8 cellular contexts compared by ENCODE assay signal in the genomic region with DNA sequence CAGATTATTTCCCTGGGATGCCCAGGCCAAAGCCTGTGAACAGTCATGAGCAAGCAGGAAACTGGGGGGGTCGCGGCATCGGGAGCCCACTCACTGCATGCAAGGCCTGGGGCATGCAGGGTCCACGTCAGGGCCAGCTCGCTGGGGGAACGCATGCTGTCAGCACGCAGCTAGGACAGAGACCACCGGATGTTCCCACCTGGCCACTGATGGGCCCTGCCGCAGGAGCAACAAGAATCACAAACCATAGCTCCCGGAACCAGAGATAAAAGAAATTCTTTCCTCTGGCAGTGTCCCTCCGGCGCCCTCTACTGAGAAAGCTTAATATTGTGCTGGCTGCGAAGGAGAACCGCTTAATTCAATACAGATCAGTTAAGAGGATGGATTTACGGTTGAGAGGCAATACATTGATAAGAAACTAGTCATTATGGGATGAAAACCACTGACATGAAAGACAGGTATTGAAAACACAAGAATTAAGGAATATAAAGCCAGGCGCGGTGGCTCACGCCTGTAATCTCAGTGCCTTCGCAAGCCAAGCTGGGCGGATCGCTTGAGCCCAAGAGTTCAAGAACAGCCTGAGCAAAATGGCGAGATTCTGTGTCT. TPM values are rescaled to one million over a fixed set of nuclear protein-coding genes. Genes with fewer than 3 reads are reported as not detected.
DNase-seq lines count a peak whose midpoint lies in the region; ATAC-seq and TF ChIP-seq lines count a peak whose summit lies in the region.

No MANE protein-coding gene starts in this region.

- H3K4me3 ChIP-seq in A673 (ENCODE audit: low read depth, low read length, poor library complexity, severe bottlenecking) (no peak overlapping the region), dorsolateral prefrontal cortex (peak overlapping the region in 56 of 59 donors; percentile 25 to 66 (median 46))

- H3K36me3 ChIP-seq in A673 (ENCODE audit: insufficient read depth, low read length, poor library complexity, severe bottlenecking) = no peaks in the 10 kb centered on the region

- POLR2A ChIA-PET in A673 (lab: Charles Lee; ENCODE audit: low non-redundant PET) = interaction anchor here (0.6 kb wide), 2 partner anchors 452 to 873 kb away, joined by 3 read pairs; no protein-coding TSS in a partner anchor

- peaks cover 8% of the 10 kb centered on the region for H3K4me1 ChIP-seq in A673 (ENCODE audit: insufficient read depth, low read length, poor library complexity, severe bottlenecking)

- peak; percentile 82 for DNase-seq in A673 (ENCODE audit: low spot score)
- DNase-seq in GOT3 (lab: John Stamatoyannopoulos, UW) = peak; percentile 24
- DNase-seq in NCI-H748 treated with DMSO at 0.1 percent for 48 hours (lab: John Stamatoyannopoulos, UW) = peak; percentile 77
- peak; percentile 71 to 80 for DNase-seq in activated CD4-positive, alpha-beta T cell treated with anti-CD3 and anti-CD28 coated beads, Interleukin-2, amount 50 U/mL, for 48 hours
- peak; percentile 43 to 84 (median 71) for DNase-seq in dorsolateral prefrontal cortex
- DNase-seq in lung microvascular endothelial cell (ENCODE audit: low read depth in 2 of 2) = peak; percentile 62 to 75
- DNase-seq in stimulated activated CD8-positive, alpha-beta memory T cell treated with anti-CD3 and anti-CD28 coated beads, Interleukin-12 subunit alpha, Interleukin-12 subunit beta, amount 100 ng/mL, for 4 hours (ENCODE audit: low read depth) = peak; percentile 29

- CTCF ChIA-PET in A673 (lab: Charles Lee) = interaction anchor here (0.6 to 1.9 kb wide), 15 partner anchors 9 to 538 kb away, joined by 3 to 23 read pairs (median 4); partner anchors contain the start of gene DHX16

- TF ChIP-seq CTCF in A673 (conservative IDR thresholded peaks at IDR 0.05; ENCODE audit: low read depth, low read length) = peak; percentile 91
- peak; percentile 59 to 90 (median 83) for TF ChIP-seq CTCF in dorsolateral prefrontal cortex (IDR thresholded peaks at IDR 0.05 in 54 of 56, conservative IDR thresholded peaks at IDR 0.05 in 2 of 56; ENCODE audit: low read depth in 1 of 56, partially characterized antibody in 56 of 56)

- no peaks in the 10 kb centered on the region for H3K27me3 ChIP-seq in A673 (replicated peaks; ENCODE audit: insufficient read depth, low read depth, low read length, poor library complexity)
- no peaks in the 10 kb centered on the region for H3K27me3 ChIP-seq in dorsolateral prefrontal cortex

- no TSS peak for BruUV-seq in A673 (replicated peaks; lab: Mats Ljungman, UMichigan)

- H3K27ac ChIP-seq in A673 (ENCODE audit: low read depth, low read length, poor library complexity, severe bottlenecking) = no peak overlapping the region
- H3K27ac ChIP-seq in dorsolateral prefrontal cortex = peak overlapping the region in 36 of 59 donors; percentile 14 to 84 (median 64)

- no peak for ATAC-seq in GM19023 (IDR thresholded peaks at IDR 0.05; ENCODE audit: unreplicated experiment)

- intact Hi-C loops in A673 (cut with micrococcal nuclease; ENCODE audit: unreplicated experiment) = no loop called here
- intact Hi-C loops in dorsolateral prefrontal cortex (cut with DNase I) = no loop called here

- H3K9me3 ChIP-seq in A673 (ENCODE audit: low read depth, low read length, poor library complexity, severe bottlenecking) = no peaks in the 10 kb centered on the region

RNA-seq across cellular contexts. Expression of gene C6orf15, which starts 32.6 kb away (rescaled TPM):
- total RNA-seq in A673 (2021) (not detected in 2 replicates), dorsolateral prefrontal cortex (not detected), lung microvascular endothelial cell (not detected in 2 replicates)

RNA-seq across cellular contexts. Expression of gene PSORS1C1, which starts 34.8 kb away (rescaled TPM):
- total RNA-seq in A673 (2021) (0.74 TPM in 1 of 2 replicates, not detected in the other), dorsolateral prefrontal cortex (10 to 100 TPM in 1 of 120 experiments, 1 to 10 TPM in 86, under 1 TPM in 30, not detected in 3; 0.11 to 11.6 (median 1.9) TPM), lung microvascular endothelial cell (2.6 and 6.7 TPM in 2 replicates)

RNA-seq across cellular contexts. Expression of gene CDSN, which starts 40.5 kb away (rescaled TPM):
- total RNA-seq in A673 (2021) = not detected in 2 replicates
- not detected for total RNA-seq in dorsolateral prefrontal cortex
- total RNA-seq in lung microvascular endothelial cell = under 0.01 TPM in 1 of 2 replicates, not detected in the other

RNA-seq across cellular contexts. Expression of gene PSORS1C2, which starts 59.1 kb away (rescaled TPM):
- not detected in 2 replicates for total RNA-seq in A673 (2021)
- total RNA-seq in dorsolateral prefrontal cortex = not detected
- not detected in 2 replicates for total RNA-seq in lung microvascular endothelial cell

Comparison
In these comparisons a context has a peak if more than half of its experiments do, and no peak if none do; other contexts are left out.
1. DNase-seq: peak in every context shown above with its lines; median percentile 82 in A673; 77 in NCI-H748 treated with DMSO at 0.1 percent for 48 hours; 76 in activated CD4-positive, alpha-beta T cell treated with anti-CD3 and anti-CD28 coated beads, Interleukin-2, amount 50 U/mL, for 48 hours; 71 in dorsolateral prefrontal cortex; 68 in lung microvascular endothelial cell; 29 in stimulated activated CD8-positive, alpha-beta memory T cell treated with anti-CD3 and anti-CD28 coated beads, Interleukin-12 subunit alpha, Interleukin-12 subunit beta, amount 100 ng/mL, for 4 hours; 24 in GOT3.